ENCODE assay signal across 11 cellular contexts in the genomic region with DNA sequence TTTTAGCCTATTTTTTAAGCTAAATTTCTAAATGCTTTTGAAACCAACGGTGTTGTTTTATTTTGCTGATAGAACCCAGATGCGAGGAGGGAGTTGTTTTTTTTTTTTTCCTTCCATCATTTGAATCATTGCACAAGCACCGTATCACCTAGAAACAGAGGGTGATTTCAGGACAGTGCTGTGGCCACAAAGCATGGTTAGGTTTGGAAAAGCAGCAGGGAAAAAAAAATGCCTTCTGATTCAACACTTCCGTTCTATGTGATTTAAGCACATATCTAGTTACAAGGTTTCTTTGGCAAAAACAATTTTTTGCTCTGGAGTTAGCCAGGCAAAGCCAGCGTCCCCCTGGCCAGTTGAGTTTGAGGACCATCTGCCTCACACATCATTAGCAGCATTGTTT. TPM values are rescaled to one million over a fixed set of nuclear protein-coding genes. Genes with fewer than 3 reads are reported as not detected.
A peak's percentile ranks its signal among the peaks of the same experiment; 100 is the strongest.
DNase-seq lines count a peak whose midpoint lies in the region; ATAC-seq, FAIRE-seq and TF ChIP-seq lines count a peak whose summit lies in the region.
"Had no signal": no experiment of that assay in that cellular context is flagged by ENCODE, and none has a peak within 500 bp of the region (broad histone marks: within the 10 kb centered on the region; RNA-seq: fewer than 3 reads in every experiment).

No MANE protein-coding gene starts in this region.

- DNase-seq in HepG2 (ENCODE audit: low spot score) (no peak), astrocyte of the cerebellum (ENCODE audit: low read depth) (peak; percentile 95), right atrium auricular region (ENCODE audit: low spot score) (no peak), SHP77 treated with DMSO at 0.1 percent for 48 hours (lab: John Stamatoyannopoulos, UW) (no peak), BE2C (no peak), NCI-H187 treated with DMSO at 0.1 percent for 48 hours (lab: John Stamatoyannopoulos, UW) (no peak), NCI-H2081 treated with DMSO at 0.1 percent for 48 hours (lab: John Stamatoyannopoulos, UW) (no peak)
- DNase-seq: mucosa of descending colon had no signal

- H3K4me1 ChIP-seq in liver (ENCODE audit: control insufficient read depth in 4 of 4, insufficient read depth in 4 of 4, low read length in 3 of 4) (peaks cover 5 to 31% (median 25%) of the 10 kb centered on the region in 4 donors), HepG2 (ENCODE audit: insufficient read depth, low read length) (peaks cover 59% of the 10 kb centered on the region), right atrium auricular region (peaks cover 0 to 24% of the 10 kb centered on the region in 2 donors), BE2C (no peaks in the 10 kb centered on the region)

- H4K20me1 ChIP-seq in HepG2 (ENCODE audit: insufficient read depth, low read length): no peaks in the 10 kb centered on the region

- no peaks in the 10 kb centered on the region for H3K27me3 ChIP-seq in liver (ENCODE audit: control insufficient read depth in 4 of 4, insufficient read depth in 4 of 4, low read length in 3 of 4)
- peaks cover 2 to 26% of the 10 kb centered on the region in 2 experiments; a peak in 2 of 5 replicates for H3K27me3 ChIP-seq in HepG2 (ENCODE audit: control insufficient read depth in 1 of 2, insufficient read depth in 2 of 2, low read length in 2 of 2)
- H3K27me3 ChIP-seq in right atrium auricular region: no peaks in the 10 kb centered on the region
- no peaks in the 10 kb centered on the region for H3K27me3 ChIP-seq in BE2C

- H3K4me3 ChIP-seq in liver (ENCODE audit: low read depth in 1 of 3, low read length in 3 of 3): no peak overlapping the region
- H3K4me3 ChIP-seq in HepG2 (replicated peaks in 1 of 3; ENCODE audit: insufficient read depth in 1 of 3, low read depth in 2 of 3, low read length in 3 of 3): no peak overlapping the region
- H3K4me3 ChIP-seq in astrocyte of the cerebellum (ENCODE audit: low read depth, low read length): peak overlapping the region; percentile 13
- no peak overlapping the region for H3K4me3 ChIP-seq in right atrium auricular region
- H3K4me3 ChIP-seq in BE2C (ENCODE audit: low read depth, low read length): no peak overlapping the region
- H3K4me3 ChIP-seq: mucosa of descending colon had no signal

- 35% methylated on average over 5 of the region's 5 CpGs for WGBS in liver
- 16% methylated on average over 5 of the region's 5 CpGs for WGBS in HepG2 (ENCODE audit: low lambda C conversion rate)

- BruUV-seq in HepG2 (replicated peaks; lab: Mats Ljungman, UMichigan): no TSS peak

- no peak overlapping the region for H3K4me2 ChIP-seq in HepG2 (ENCODE audit: low read depth, low read length)

- CTCF ChIA-PET in HepG2 (lab: Yijun Ruan, JAX; ENCODE audit: low intra/inter-chr PET ratio, low total read pairs): no interaction called here

- H3K27ac ChIP-seq in liver (ENCODE audit: low read depth in 1 of 2, low read length in 2 of 2) (peak overlapping the region in 1 of 2 donors; percentile 26), HepG2 (ENCODE audit: extremely low read length, insufficient read depth, low read length) (no peak overlapping the region), right atrium auricular region (peak overlapping the region; percentile 44 to 48)
- H3K27ac ChIP-seq: C4-2B had no signal

- H3K9me3 ChIP-seq in liver (ENCODE audit: control insufficient read depth in 4 of 4, low read length in 3 of 4) (no peaks in the 10 kb centered on the region), HepG2 (ENCODE audit: low read length) (no peaks in the 10 kb centered on the region), right atrium auricular region (no peaks in the 10 kb centered on the region), BE2C (no peaks in the 10 kb centered on the region)
- H3K9me3 ChIP-seq: mucosa of descending colon had no signal

- intact Hi-C loops in HepG2 (cut with micrococcal nuclease; ENCODE audit: unreplicated experiment): no loop called here

- no peak for TF ChIP-seq EP300 in HepG2 (IDR thresholded peaks at IDR 0.05; ENCODE audit: low read depth in 2 of 2, low read length in 2 of 2)
- no peak for TF ChIP-seq EP300 in HepG2 (CRISPR knock-in tag; IDR thresholded peaks at IDR 0.05; ENCODE audit: borderline replicate concordance)

- no peak for FAIRE-seq in HepG2 (lab: Jason Lieb, UNC)
- FAIRE-seq: GM12892 had no signal

- H3K79me2 ChIP-seq in HepG2 (ENCODE audit: insufficient read depth, low read length): no peaks in the 10 kb centered on the region

- H3K36me3 ChIP-seq in liver (ENCODE audit: control insufficient read depth in 4 of 4, insufficient read depth in 3 of 4, low read depth in 1 of 4, low read length in 3 of 4) (no peaks in the 10 kb centered on the region), HepG2 (replicated peaks in 1 of 2; ENCODE audit: control insufficient read depth in 1 of 2, insufficient read depth in 2 of 2, low read length in 2 of 2) (no peaks in the 10 kb centered on the region), right atrium auricular region (no peaks in the 10 kb centered on the region), BE2C (no peaks in the 10 kb centered on the region)

- no peak overlapping the region for H2AFZ ChIP-seq in HepG2 (ENCODE audit: low read length)

- no peak for TF ChIP-seq POLR2A in HepG2 (IDR thresholded peaks at IDR 0.05; ENCODE audit: insufficient read depth in 1 of 2, low read depth in 2 of 2, low read length in 2 of 2)

- in situ Hi-C loops in HepG2 (cut with HindIII; ENCODE audit: extremely low pct_ligation_motif_present, low pct_unique_long_range_greater_than_20kb): no loop called here
- in situ Hi-C loops in astrocyte of the cerebellum (cut with HindIII; ENCODE audit: low sequenced_read_pairs): no loop called here

- ATAC-seq in HepG2: no peak
- ATAC-seq: mucosa of descending colon had no signal

- no peak for TF ChIP-seq CTCF in liver (IDR thresholded peaks at IDR 0.05; ENCODE audit: low read depth, low read length, missing input control)
- no peak for TF ChIP-seq CTCF in HepG2 (CRISPR knock-in tag; IDR thresholded peaks at IDR 0.05)
- no peak for TF ChIP-seq CTCF in astrocyte of the cerebellum (IDR thresholded peaks at IDR 0.05; ENCODE audit: low read depth, low read length, missing control alignments)
- no peak for TF ChIP-seq CTCF in right atrium auricular region (IDR thresholded peaks at IDR 0.05)
- TF ChIP-seq CTCF in BE2C (IDR thresholded peaks at IDR 0.05; ENCODE audit: low read depth, low read length): no peak

- POLR2A ChIA-PET in HepG2 (lab: Yijun Ruan, JAX): no interaction called here

- TF ChIP-seq RAD21 in liver (IDR thresholded peaks at IDR 0.05): no peak
- TF ChIP-seq RAD21 in HepG2 (CRISPR knock-in tag; IDR thresholded peaks at IDR 0.05): no peak

- H3K9ac ChIP-seq in liver (ENCODE audit: low read depth in 1 of 2, low read length in 2 of 2): no peak overlapping the region
- H3K9ac ChIP-seq in HepG2 (ENCODE audit: insufficient read depth, low read depth, low read length): no peak overlapping the region

RNA-seq across cellular contexts. Expression of a gene that starts 17.3 kb away (rescaled TPM):
- total RNA-seq in liver: 1 to 10 TPM in 1 of 2 donors, under 1 TPM in 1; 0.59 to 2.4 TPM
- polyA plus RNA-seq in liver: 1 to 10 TPM in 1 of 2 donors, under 1 TPM in 1; 0.92 to 1.0 TPM
- total RNA-seq in HepG2 (2016; rRNA removed; fragmentation: Illumina TruSeq; extraction: Trizol): 0.04 TPM in 1 of 2 replicates, not detected in the other
- not detected in 2 replicates for total RNA-seq in HepG2 (2016; cell fraction: cytosol; rRNA removed; fragmentation: Illumina TruSeq; extraction: Trizol; ENCODE audit: low read depth)
- 0.06 TPM in 1 of 2 replicates, not detected in the other for total RNA-seq in HepG2 (2016; cell fraction: insoluble cytoplasmic fraction; rRNA removed; fragmentation: Illumina TruSeq; extraction: Trizol)
- not detected in 2 replicates for total RNA-seq in HepG2 (2016; cell fraction: membrane; rRNA removed; fragmentation: Illumina TruSeq; extraction: Trizol)
- total RNA-seq in HepG2 (2016; cell fraction: nucleus; rRNA removed; fragmentation: Illumina TruSeq; extraction: Trizol): not detected in 2 replicates
- not detected in 2 replicates for polyA plus RNA-seq in HepG2 (2011; rRNA removed)
- 0.04 TPM in 2 replicates for polyA plus RNA-seq in HepG2 (2011; cell fraction: cytosol; rRNA removed)
- not detected in 2 replicates for polyA plus RNA-seq in HepG2 (2011; cell fraction: nucleus; rRNA removed)
- not detected in 2 replicates for polyA plus RNA-seq in HepG2 (2012)
- polyA plus RNA-seq in HepG2 (2016; cell fraction: cytosol; fragmentation: Illumina TruSeq; extraction: Trizol; ENCODE audit: low read depth): not detected in 2 replicates
- not detected in 2 replicates for polyA plus RNA-seq in HepG2 (2016; cell fraction: insoluble cytoplasmic fraction; fragmentation: Illumina TruSeq; extraction: Trizol; ENCODE audit: low read depth)
- not detected in 2 replicates for polyA plus RNA-seq in HepG2 (2016; cell fraction: membrane; fragmentation: Illumina TruSeq; extraction: Trizol; ENCODE audit: low read depth)
- not detected in 2 replicates for polyA plus RNA-seq in HepG2 (2016; cell fraction: nucleus; fragmentation: Illumina TruSeq; extraction: Trizol; ENCODE audit: insufficient read depth, low read depth)
- not detected in 2 replicates for polyA minus RNA-seq in HepG2 (2011; rRNA and poly(A)+ RNA removed; ENCODE audit: low replicate concordance)
- not detected in 2 replicates for polyA minus RNA-seq in HepG2 (2011; cell fraction: cytosol; rRNA and poly(A)+ RNA removed)
- not detected in 2 replicates for polyA minus RNA-seq in HepG2 (2011; cell fraction: nucleus; rRNA and poly(A)+ RNA removed)
- total RNA-seq in right atrium auricular region: 1 to 10 TPM; 1.5 to 3.0 TPM
- 0.88 TPM for polyA plus RNA-seq in BE2C (2012; ENCODE audit: insufficient read depth, insufficient read length, low read depth)

RNA-seq across cellular contexts. Expression of a gene that starts 17.4 kb away (rescaled TPM):
- total RNA-seq in liver (1 to 10 TPM; 5.1 to 7.5 TPM), HepG2 (2016; rRNA removed; fragmentation: Illumina TruSeq; extraction: Trizol) (5.5 and 7.0 TPM in 2 replicates), right atrium auricular region (10 to 100 TPM in 1 of 2 donors, 1 to 10 TPM in 1; 6.3 to 11.3 TPM)
- polyA plus RNA-seq in liver (1 to 10 TPM in 1 of 2 donors, under 1 TPM in 1; 0.67 to 4.8 TPM), HepG2 (2011; rRNA removed) (7.2 and 7.4 TPM in 2 replicates)
- total RNA-seq in HepG2 (2016; cell fraction: cytosol; rRNA removed; fragmentation: Illumina TruSeq; extraction: Trizol; ENCODE audit: low read depth): 1.6 TPM in 2 replicates
- total RNA-seq in HepG2 (2016; cell fraction: insoluble cytoplasmic fraction; rRNA removed; fragmentation: Illumina TruSeq; extraction: Trizol): 5.8 and 6.3 TPM in 2 replicates
- total RNA-seq in HepG2 (2016; cell fraction: membrane; rRNA removed; fragmentation: Illumina TruSeq; extraction: Trizol): 7.3 and 8.4 TPM in 2 replicates
- 3.5 and 4.2 TPM in 2 replicates for total RNA-seq in HepG2 (2016; cell fraction: nucleus; rRNA removed; fragmentation: Illumina TruSeq; extraction: Trizol)
- polyA plus RNA-seq in HepG2 (2011; cell fraction: cytosol; rRNA removed): 5.7 and 11.0 TPM in 2 replicates
- 4.8 and 5.6 TPM in 2 replicates for polyA plus RNA-seq in HepG2 (2011; cell fraction: nucleus; rRNA removed)
- polyA plus RNA-seq in HepG2 (2012): 1.5 and 3.4 TPM in 2 replicates
- polyA plus RNA-seq in HepG2 (2016; cell fraction: cytosol; fragmentation: Illumina TruSeq; extraction: Trizol; ENCODE audit: low read depth): 1.3 and 1.5 TPM in 2 replicates
- 4.3 and 4.9 TPM in 2 replicates for polyA plus RNA-seq in HepG2 (2016; cell fraction: insoluble cytoplasmic fraction; fragmentation: Illumina TruSeq; extraction: Trizol; ENCODE audit: low read depth)
- polyA plus RNA-seq in HepG2 (2016; cell fraction: membrane; fragmentation: Illumina TruSeq; extraction: Trizol; ENCODE audit: low read depth): 3.9 and 4.6 TPM in 2 replicates
- polyA plus RNA-seq in HepG2 (2016; cell fraction: nucleus; fragmentation: Illumina TruSeq; extraction: Trizol; ENCODE audit: insufficient read depth, low read depth): 2.8 and 3.0 TPM in 2 replicates
- 24.9 and 37.9 TPM in 2 replicates for polyA minus RNA-seq in HepG2 (2011; rRNA and poly(A)+ RNA removed; ENCODE audit: low replicate concordance)
- 5.9 and 9.1 TPM in 2 replicates for polyA minus RNA-seq in HepG2 (2011; cell fraction: cytosol; rRNA and poly(A)+ RNA removed)
- 3.3 and 4.5 TPM in 2 replicates for polyA minus RNA-seq in HepG2 (2011; cell fraction: nucleus; rRNA and poly(A)+ RNA removed)
- polyA plus RNA-seq in BE2C (2012; ENCODE audit: insufficient read depth, insufficient read length, low read depth): 51.2 TPM
